In the genomic region with DNA sequence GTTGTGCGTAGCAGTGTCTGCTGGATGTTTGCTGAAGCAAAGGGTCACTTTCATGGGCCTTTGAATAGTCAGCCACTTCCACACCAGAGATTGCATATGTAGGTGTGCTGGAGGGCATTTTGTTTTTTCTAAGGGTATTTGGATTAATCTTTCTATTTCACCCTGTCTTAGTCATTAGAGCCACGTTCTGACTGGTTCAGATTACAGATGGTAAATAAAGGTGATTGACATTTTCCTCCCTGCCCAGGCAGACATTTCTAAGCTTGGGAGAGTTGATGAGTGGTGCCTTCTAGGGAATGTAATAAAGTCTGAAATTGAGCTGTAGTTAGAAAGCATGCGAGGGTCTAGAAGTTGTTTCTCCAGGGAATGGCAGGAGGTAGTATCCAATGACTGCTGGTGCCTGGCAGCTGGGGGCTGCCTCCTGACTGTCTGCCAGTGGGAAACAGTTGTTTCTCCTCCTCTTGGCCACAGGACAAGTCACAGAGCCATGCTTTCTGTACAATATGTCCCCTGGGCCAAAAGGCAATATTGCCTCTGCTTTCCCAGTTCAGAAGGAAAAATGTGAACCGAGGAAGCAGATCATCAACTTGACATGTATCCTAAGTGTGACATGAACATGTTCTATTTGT, we compare ENCODE assay signal across 17 cellular contexts. TPM values are rescaled to one million over a fixed set of nuclear protein-coding genes. Genes with fewer than 3 reads are reported as not detected.
"Had no signal": no experiment of that assay in that cellular context is flagged by ENCODE, and none has a peak within 500 bp of the region (broad histone marks: within the 10 kb centered on the region; RNA-seq: fewer than 3 reads in every experiment).

No MANE protein-coding gene starts in this region.

- ATAC-seq: activated CD4-positive, alpha-beta T cell treated with anti-CD3 and anti-CD28 coated beads for 36 hours; left lung had no signal

- H3K27ac ChIP-seq: cardiac muscle cell, left lung, tibial artery had no signal

- H3K36me3 ChIP-seq: cardiac muscle cell, left lung, tibial artery had no signal

- H3K4me1 ChIP-seq: left lung, tibial artery had no signal

- H3K9me3 ChIP-seq: left lung, tibial artery had no signal

- DNase-seq: activated CD4-positive, alpha-beta T cell treated with anti-CD3 and anti-CD28 coated beads for 36 hours; activated CD4-positive, alpha-beta T cell treated with anti-CD3 and anti-CD28 coated beads, Interleukin-2, amount 50 U/mL, for 48 hours; activated naive CD8-positive, alpha-beta T cell treated with anti-CD3 and anti-CD28 coated beads for 36 hours; activated T-cell treated with anti-CD3 and anti-CD28 coated beads for 4 hours; amniotic stem cell; effector CD8-positive, alpha-beta T cell; foreskin fibroblast; left lung; midbrain; occipital lobe; stimulated activated CD4-positive, alpha-beta T cell treated with anti-CD3 and anti-CD28 coated beads, Interleukin-2, amount 100 ng/mL, for 24 hours; stimulated activated naive CD4-positive, alpha-beta T cell treated with Interleukin-2 at 50 U/mL for 16 hours; tibial artery had no signal

- H3K4me3 ChIP-seq: cardiac muscle cell, left lung, tibial artery had no signal

RNA-seq across cellular contexts. Expression of a gene that starts 14.6 kb away (rescaled TPM):
- total RNA-seq: activated naive CD8-positive, alpha-beta T cell treated with anti-CD3 and anti-CD28 coated beads for 36 hours; cardiac muscle cell; left lung; lung microvascular endothelial cell; posterior vena cava; subcutaneous adipose tissue had no signal
